21 cellular contexts compared by ENCODE assay signal in the genomic region with DNA sequence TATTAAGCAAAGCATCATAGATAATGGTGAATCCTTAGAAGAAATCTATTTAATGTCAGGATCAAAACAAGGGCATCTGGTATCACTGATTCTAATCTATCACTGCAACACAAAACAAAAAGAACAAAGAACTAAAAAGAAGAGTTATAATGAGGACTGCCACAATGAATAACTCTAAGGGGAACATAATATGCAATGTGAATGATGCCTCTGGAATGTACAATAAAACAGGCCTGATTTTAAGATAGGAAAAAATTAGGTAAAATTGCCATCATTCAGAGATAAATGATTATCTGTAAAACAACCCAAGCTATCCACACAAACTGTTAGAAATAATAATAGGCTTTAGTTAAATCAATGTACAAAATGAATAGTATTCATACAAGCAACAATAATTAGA.
"Had no signal": no experiment of that assay in that cellular context is flagged by ENCODE, and none has a peak within 500 bp of the region (broad histone marks: within the 10 kb centered on the region; RNA-seq: fewer than 3 reads in every experiment).

No MANE protein-coding gene starts in this region.

- ATAC-seq: activated CD4-positive, alpha-beta T cell treated with anti-CD3 and anti-CD28 coated beads for 36 hours; heart right ventricle; mucosa of descending colon; stimulated activated naive CD8-positive, alpha-beta T cell treated with anti-CD3 and anti-CD28 coated beads, Interleukin-15, amount 100 ng/mL, for 72 hours had no signal

- H3K36me3 ChIP-seq: colonic mucosa, heart right ventricle, prostate gland, right atrium auricular region, vagina had no signal

- H3K9me3 ChIP-seq: colonic mucosa, mucosa of descending colon, prostate gland, right atrium auricular region, vagina had no signal

- H3K4me1 Mint-ChIP-seq: activated CD4-positive, alpha-beta T cell treated with anti-CD3 and anti-CD28 coated beads for 36 hours; activated naive CD8-positive, alpha-beta T cell treated with anti-CD3 and anti-CD28 coated beads, Interleukin-2, amount 10 ng/mL, durations not matched to agents 7 days and 5 days; brain; immature natural killer cell; memory B cell; neural crest cell; stimulated activated naive CD8-positive, alpha-beta T cell treated with anti-CD3 and anti-CD28 coated beads, Interleukin-15, amount 100 ng/mL, for 72 hours had no signal

- H3K36me3 Mint-ChIP-seq: activated CD4-positive, alpha-beta memory T cell treated with anti-CD3 and anti-CD28 coated beads for 36 hours; activated naive CD8-positive, alpha-beta T cell treated with anti-CD3 and anti-CD28 coated beads, Interleukin-2, amount 10 ng/mL, durations not matched to agents 7 days and 5 days; brain; immature natural killer cell; memory B cell; naive B cell had no signal

- H3K9me3 Mint-ChIP-seq: activated CD4-positive, alpha-beta memory T cell treated with anti-CD3 and anti-CD28 coated beads for 36 hours; activated naive CD8-positive, alpha-beta T cell treated with anti-CD3 and anti-CD28 coated beads, Interleukin-2, amount 10 ng/mL, durations not matched to agents 7 days and 5 days; activated T-helper 1 cell treated with anti-CD3 and anti-CD28 coated beads, Interleukin-12 subunit alpha, Interleukin-12 subunit beta, Interleukin-2, Interleukin-4 antibody, amounts not matched to agents 30 ng/mL and 10 ng/mL and 1 ng/mL, durations not matched to agents 14 hours and 24 hours and 36 hours had no signal

- DNase-seq: activated CD4-positive, alpha-beta memory T cell treated with anti-CD3 and anti-CD28 coated beads for 36 hours; activated CD4-positive, alpha-beta T cell treated with anti-CD3 and anti-CD28 coated beads for 36 hours; activated naive CD8-positive, alpha-beta T cell treated with anti-CD3 and anti-CD28 coated beads, Interleukin-2, amount 10 ng/mL, durations not matched to agents 7 days and 5 days; activated T-cell treated with anti-CD3 and anti-CD28 coated beads for 4 hours; caudate nucleus; colonic mucosa; heart right ventricle; immature natural killer cell; mucosa of descending colon; naive B cell; stimulated activated CD4-positive, alpha-beta T cell treated with anti-CD3 and anti-CD28 coated beads, Interleukin-4, amount 100 ng/mL, for 1 hour; stimulated activated naive CD8-positive, alpha-beta T cell treated with anti-CD3 and anti-CD28 coated beads, Interleukin-15, amount 100 ng/mL, for 72 hours; trophoblast cell had no signal

- H3K27ac Mint-ChIP-seq: activated CD4-positive, alpha-beta memory T cell treated with anti-CD3 and anti-CD28 coated beads for 36 hours; activated CD4-positive, alpha-beta T cell treated with anti-CD3 and anti-CD28 coated beads for 36 hours; activated naive CD8-positive, alpha-beta T cell treated with anti-CD3 and anti-CD28 coated beads, Interleukin-2, amount 10 ng/mL, durations not matched to agents 7 days and 5 days; activated T-helper 1 cell treated with anti-CD3 and anti-CD28 coated beads, Interleukin-12 subunit alpha, Interleukin-12 subunit beta, Interleukin-2, Interleukin-4 antibody, amounts not matched to agents 30 ng/mL and 10 ng/mL and 1 ng/mL, durations not matched to agents 14 hours and 24 hours and 36 hours; brain; immature natural killer cell; memory B cell; naive B cell; stimulated activated naive CD8-positive, alpha-beta T cell treated with anti-CD3 and anti-CD28 coated beads, Interleukin-15, amount 100 ng/mL, for 72 hours had no signal

- H3K27ac ChIP-seq: colonic mucosa, heart right ventricle, prostate gland, right atrium auricular region, vagina had no signal

- H3K4me3 ChIP-seq: colonic mucosa, heart right ventricle, mucosa of descending colon, prostate gland, right atrium auricular region, smooth muscle cell, vagina had no signal

- H3K27me3 Mint-ChIP-seq: activated CD4-positive, alpha-beta memory T cell treated with anti-CD3 and anti-CD28 coated beads for 36 hours; activated CD4-positive, alpha-beta T cell treated with anti-CD3 and anti-CD28 coated beads for 36 hours; activated naive CD8-positive, alpha-beta T cell treated with anti-CD3 and anti-CD28 coated beads, Interleukin-2, amount 10 ng/mL, durations not matched to agents 7 days and 5 days; memory B cell; naive B cell; stimulated activated naive CD8-positive, alpha-beta T cell treated with anti-CD3 and anti-CD28 coated beads, Interleukin-15, amount 100 ng/mL, for 72 hours had no signal

- H3K27me3 ChIP-seq: colonic mucosa, heart right ventricle, right atrium auricular region, vagina had no signal

- H3K4me3 Mint-ChIP-seq: activated CD4-positive, alpha-beta memory T cell treated with anti-CD3 and anti-CD28 coated beads for 36 hours; activated CD4-positive, alpha-beta T cell treated with anti-CD3 and anti-CD28 coated beads for 36 hours; activated naive CD8-positive, alpha-beta T cell treated with anti-CD3 and anti-CD28 coated beads, Interleukin-2, amount 10 ng/mL, durations not matched to agents 7 days and 5 days; activated T-helper 1 cell treated with anti-CD3 and anti-CD28 coated beads, Interleukin-12 subunit alpha, Interleukin-12 subunit beta, Interleukin-2, Interleukin-4 antibody, amounts not matched to agents 30 ng/mL and 10 ng/mL and 1 ng/mL, durations not matched to agents 14 hours and 24 hours and 36 hours; brain; immature natural killer cell; memory B cell; naive B cell; neural crest cell; stimulated activated naive CD8-positive, alpha-beta T cell treated with anti-CD3 and anti-CD28 coated beads, Interleukin-15, amount 100 ng/mL, for 72 hours had no signal

- H3K4me1 ChIP-seq: colonic mucosa, heart right ventricle, prostate gland, right atrium auricular region, vagina had no signal
